Comparison of ENCODE assay signal across 23 cellular contexts in the genomic region with DNA sequence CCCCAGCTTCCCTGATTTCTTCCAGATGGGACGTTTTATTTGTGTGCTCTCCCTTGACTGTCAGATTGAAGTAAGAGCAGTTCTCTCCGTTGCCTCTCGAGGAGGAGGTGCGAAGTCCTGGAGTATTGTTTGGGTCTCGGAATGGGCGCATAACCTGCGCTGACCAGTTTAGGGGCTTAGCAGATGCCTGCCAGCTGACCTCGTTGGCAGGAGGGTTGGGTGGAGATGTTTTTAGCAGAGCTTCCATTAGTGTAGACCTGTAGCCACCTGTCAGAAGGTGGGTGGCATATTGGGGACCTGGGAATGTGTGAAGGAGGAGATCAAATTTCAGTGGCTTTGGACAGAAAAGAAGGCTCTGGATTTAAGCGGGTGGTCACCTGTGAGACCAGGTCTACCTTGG. TPM values are rescaled to one million over a fixed set of nuclear protein-coding genes. Genes with fewer than 3 reads are reported as not detected.
DNase-seq lines count a peak whose midpoint lies in the region; ATAC-seq and TF ChIP-seq lines count a peak whose summit lies in the region.
"Had no signal": no experiment of that assay in that cellular context is flagged by ENCODE, and none has a peak within 500 bp of the region (broad histone marks: within the 10 kb centered on the region; RNA-seq: fewer than 3 reads in every experiment).

No MANE protein-coding gene starts in this region.

- H3K27ac ChIP-seq in right cardiac atrium (ENCODE audit: low read length) (peak overlapping the region; percentile 23), stomach (peak overlapping the region; percentile 5 to 92 (median 70)), adrenal gland (no peak overlapping the region)
- H3K27ac ChIP-seq: A549, neutrophil had no signal

- H3K4me3 ChIP-seq in adipocyte (ENCODE audit: low read length), result no peak overlapping the region
- no peak overlapping the region for H3K4me3 ChIP-seq in right cardiac atrium (ENCODE audit: low read length)
- H3K4me3 ChIP-seq in stomach, result no peak overlapping the region
- H3K4me3 ChIP-seq in adrenal gland, result no peak overlapping the region
- H3K4me3 ChIP-seq: A549, mucosa of descending colon had no signal

- TF ChIP-seq POLR2A in stomach (IDR thresholded peaks at IDR 0.05), result no peak
- TF ChIP-seq POLR2A in adrenal gland (IDR thresholded peaks at IDR 0.05), result no peak

- DNase-seq in activated naive CD8-positive, alpha-beta T cell treated with anti-CD3 and anti-CD28 coated beads, Interleukin-2, amount 10 ng/mL, durations not matched to agents 7 days and 5 days, result peak; percentile 19
- DNase-seq in activated naive CD8-positive, alpha-beta T cell treated with anti-CD3 and anti-CD28 coated beads for 36 hours, result no peak
- DNase-seq in adipocyte (ENCODE audit: low read depth), result no peak
- no peak for DNase-seq in right cardiac atrium
- no peak for DNase-seq in stomach
- no peak for DNase-seq in progenitor cell of endocrine pancreas (ENCODE audit: low spot score, unreplicated experiment)
- no peak for DNase-seq in adrenal gland
- DNase-seq: activated naive CD8-positive, alpha-beta T cell treated with anti-CD3 and anti-CD28 coated beads, Interleukin-2, amount 50 U/mL, for 24 hours; Caco-2; dermis blood vessel endothelial cell; DND-41; HFFc6; KG1; NCI-H1436 treated with DMSO at 0.1 percent for 48 hours; NCI-H2171 treated with DMSO at 0.1 percent for 48 hours; NCI-H526; stimulated activated naive CD8-positive, alpha-beta T cell treated with anti-CD3 and anti-CD28 coated beads, Interleukin-15, amount 100 ng/mL, for 72 hours had no signal

- H3K9me3 Mint-ChIP-seq in activated naive CD8-positive, alpha-beta T cell treated with anti-CD3 and anti-CD28 coated beads, Interleukin-2, amount 10 ng/mL, durations not matched to agents 7 days and 5 days, result no peaks in the 10 kb centered on the region
- H3K9me3 Mint-ChIP-seq in activated naive CD8-positive, alpha-beta T cell treated with anti-CD3 and anti-CD28 coated beads for 36 hours, result no peaks in the 10 kb centered on the region
- H3K9me3 Mint-ChIP-seq in progenitor cell of endocrine pancreas (ENCODE audit: low read depth), result no peaks in the 10 kb centered on the region
- H3K9me3 Mint-ChIP-seq: activated naive CD8-positive, alpha-beta T cell treated with anti-CD3 and anti-CD28 coated beads, Interleukin-2, amount 50 U/mL, for 24 hours; activated T-helper 17 cell treated with anti-CD3 and anti-CD28 coated beads, Interleukin-2, amount 50 U/mL, for 72 hours; HFFc6; stimulated activated naive CD8-positive, alpha-beta T cell treated with anti-CD3 and anti-CD28 coated beads, Interleukin-15, amount 100 ng/mL, for 72 hours had no signal

- peaks cover 28% of the 10 kb centered on the region for H3K4me1 Mint-ChIP-seq in activated naive CD8-positive, alpha-beta T cell treated with anti-CD3 and anti-CD28 coated beads, Interleukin-2, amount 10 ng/mL, durations not matched to agents 7 days and 5 days
- peaks cover 18% of the 10 kb centered on the region for H3K4me1 Mint-ChIP-seq in activated naive CD8-positive, alpha-beta T cell treated with anti-CD3 and anti-CD28 coated beads for 36 hours
- H3K4me1 Mint-ChIP-seq in progenitor cell of endocrine pancreas (ENCODE audit: low read depth), result peaks cover 5% of the 10 kb centered on the region

- H3K4me1 ChIP-seq in adipocyte (ENCODE audit: control insufficient read depth, insufficient read depth, low read length) (peaks cover 23% of the 10 kb centered on the region), right cardiac atrium (ENCODE audit: control insufficient read depth, insufficient read depth, low read length) (peaks cover 9% of the 10 kb centered on the region), stomach (peaks cover 21 to 58% (median 55%) of the 10 kb centered on the region in 4 donors), adrenal gland (replicated peaks in 1 of 2) (peaks cover 9 to 31% of the 10 kb centered on the region in 2 donors)

- 91% methylated on average over 9 of the region's 9 CpGs for WGBS in right cardiac atrium
- WGBS in stomach, 5 donors, result 82 to 92% (median 87%) methylated on average over 9 of the region's 9 CpGs
- WGBS in adrenal gland, 4 donors, result 92 to 94% (median 93%) methylated on average over 9 of the region's 9 CpGs

- H3K27ac Mint-ChIP-seq in activated naive CD8-positive, alpha-beta T cell treated with anti-CD3 and anti-CD28 coated beads, Interleukin-2, amount 10 ng/mL, durations not matched to agents 7 days and 5 days, result no peak overlapping the region
- no peak overlapping the region for H3K27ac Mint-ChIP-seq in activated naive CD8-positive, alpha-beta T cell treated with anti-CD3 and anti-CD28 coated beads for 36 hours
- no peak overlapping the region for H3K27ac Mint-ChIP-seq in progenitor cell of endocrine pancreas
- H3K27ac Mint-ChIP-seq: activated naive CD8-positive, alpha-beta T cell treated with anti-CD3 and anti-CD28 coated beads, Interleukin-2, amount 50 U/mL, for 24 hours; activated T-helper 17 cell treated with anti-CD3 and anti-CD28 coated beads, Interleukin-2, amount 50 U/mL, for 72 hours; B cell; HFFc6 had no signal

- peak overlapping the region; percentile 96 for H3K9ac ChIP-seq in adipocyte (ENCODE audit: low read length)

- POLR2A ChIA-PET in activated naive CD8-positive, alpha-beta T cell treated with anti-CD3 and anti-CD28 coated beads, Interleukin-2, amount 10 ng/mL, durations not matched to agents 7 days and 5 days (lab: Charles Lee), result no interaction called here

- intact Hi-C loops in right cardiac atrium (cut with DNase I), result loop anchor here in 2 of 4 donors (5.0 to 10.0 kb wide), 3 partner anchors 68 to 138 kb away; no protein-coding TSS in a partner anchor
- intact Hi-C loops in stomach (cut with DNase I; ENCODE audit: low total_unique reads), result loop anchor here (10.0 kb wide), 1 partner anchor 138 kb away; no protein-coding TSS in a partner anchor
- intact Hi-C loops in adrenal gland (cut with DNase I), result no loop called here

- H3K36me3 ChIP-seq in adipocyte (ENCODE audit: control insufficient read depth, insufficient read depth, low read length, severe bottlenecking) (peaks cover 31% of the 10 kb centered on the region), stomach (peaks cover 16 to 48% (median 39%) of the 10 kb centered on the region in 4 donors), adrenal gland (replicated peaks in 1 of 2) (peaks cover 0 to 20% of the 10 kb centered on the region in 2 donors)

- peaks cover 31% of the 10 kb centered on the region for H3K36me3 Mint-ChIP-seq in activated naive CD8-positive, alpha-beta T cell treated with anti-CD3 and anti-CD28 coated beads, Interleukin-2, amount 10 ng/mL, durations not matched to agents 7 days and 5 days
- H3K36me3 Mint-ChIP-seq in activated naive CD8-positive, alpha-beta T cell treated with anti-CD3 and anti-CD28 coated beads for 36 hours, result peaks cover 18% of the 10 kb centered on the region
- H3K36me3 Mint-ChIP-seq in progenitor cell of endocrine pancreas (ENCODE audit: insufficient read depth), result peaks cover 15% of the 10 kb centered on the region

- no peak for ATAC-seq in activated naive CD8-positive, alpha-beta T cell treated with anti-CD3 and anti-CD28 coated beads, Interleukin-2, amount 10 ng/mL, durations not matched to agents 7 days and 5 days (ENCODE audit: low read depth)
- ATAC-seq in right cardiac atrium, result no peak
- no peak for ATAC-seq in GM18861 (IDR thresholded peaks at IDR 0.05; ENCODE audit: unreplicated experiment)
- ATAC-seq: A549; activated naive CD8-positive, alpha-beta T cell treated with anti-CD3 and anti-CD28 coated beads, Interleukin-2, amount 50 U/mL, for 24 hours; activated T-helper 17 cell treated with anti-CD3 and anti-CD28 coated beads, Interleukin-2, amount 50 U/mL, for 72 hours; stimulated activated naive CD8-positive, alpha-beta T cell treated with anti-CD3 and anti-CD28 coated beads, Interleukin-15, amount 100 ng/mL, for 72 hours had no signal

- H3K27me3 Mint-ChIP-seq in activated naive CD8-positive, alpha-beta T cell treated with anti-CD3 and anti-CD28 coated beads, Interleukin-2, amount 10 ng/mL, durations not matched to agents 7 days and 5 days, result peaks cover 21% of the 10 kb centered on the region
- peaks cover 15% of the 10 kb centered on the region for H3K27me3 Mint-ChIP-seq in activated naive CD8-positive, alpha-beta T cell treated with anti-CD3 and anti-CD28 coated beads for 36 hours
- H3K27me3 Mint-ChIP-seq in progenitor cell of endocrine pancreas, result peaks cover 24% of the 10 kb centered on the region

- no peak overlapping the region for H3K4me3 Mint-ChIP-seq in activated naive CD8-positive, alpha-beta T cell treated with anti-CD3 and anti-CD28 coated beads, Interleukin-2, amount 10 ng/mL, durations not matched to agents 7 days and 5 days
- no peak overlapping the region for H3K4me3 Mint-ChIP-seq in activated naive CD8-positive, alpha-beta T cell treated with anti-CD3 and anti-CD28 coated beads for 36 hours
- H3K4me3 Mint-ChIP-seq in progenitor cell of endocrine pancreas (ENCODE audit: low read depth), result no peak overlapping the region
- H3K4me3 Mint-ChIP-seq: activated naive CD8-positive, alpha-beta T cell treated with anti-CD3 and anti-CD28 coated beads, Interleukin-2, amount 50 U/mL, for 24 hours; activated T-helper 17 cell treated with anti-CD3 and anti-CD28 coated beads, Interleukin-2, amount 50 U/mL, for 72 hours; B cell; HFFc6; stimulated activated naive CD8-positive, alpha-beta T cell treated with anti-CD3 and anti-CD28 coated beads, Interleukin-15, amount 100 ng/mL, for 72 hours had no signal

- H3K27me3 ChIP-seq in adipocyte (replicated peaks; ENCODE audit: control insufficient read depth, insufficient read depth, low read length) (no peaks in the 10 kb centered on the region), right cardiac atrium (ENCODE audit: control insufficient read depth, insufficient read depth) (no peaks in the 10 kb centered on the region), stomach (peaks cover 0 to 17% (median 12%) of the 10 kb centered on the region in 3 donors), adrenal gland (no peaks in the 10 kb centered on the region)

- TF ChIP-seq EP300 in stomach (IDR thresholded peaks at IDR 0.05), result no peak

- no peaks in the 10 kb centered on the region for H3K9me3 ChIP-seq in adipocyte (ENCODE audit: control insufficient read depth, low read length)
- H3K9me3 ChIP-seq in right cardiac atrium (ENCODE audit: control insufficient read depth, low read length), result no peaks in the 10 kb centered on the region
- no peaks in the 10 kb centered on the region for H3K9me3 ChIP-seq in stomach
- no peaks in the 10 kb centered on the region for H3K9me3 ChIP-seq in adrenal gland (replicated peaks in 1 of 3)
- H3K9me3 ChIP-seq: A549, Caco-2, mucosa of descending colon, neutrophil had no signal

- no peak for TF ChIP-seq CTCF in stomach (IDR thresholded peaks at IDR 0.05)
- no peak for TF ChIP-seq CTCF in progenitor cell of endocrine pancreas (IDR thresholded peaks at IDR 0.05; ENCODE audit: unreplicated experiment)
- TF ChIP-seq CTCF in adrenal gland (IDR thresholded peaks at IDR 0.05), result no peak

RNA-seq across cellular contexts. Expression of gene RASD1, which starts 3.6 kb away (rescaled TPM):
- 1 to 10 TPM; 1.3 to 2.3 TPM for total RNA-seq in activated naive CD8-positive, alpha-beta T cell treated with anti-CD3 and anti-CD28 coated beads, Interleukin-2, amount 10 ng/mL, durations not matched to agents 7 days and 5 days
- total RNA-seq in activated naive CD8-positive, alpha-beta T cell treated with anti-CD3 and anti-CD28 coated beads for 36 hours, result under 1 TPM; 0.31 to 0.48 TPM
- total RNA-seq in right cardiac atrium, result 10 to 100 TPM; 18.7 to 63.8 (median 39.9) TPM
- polyA plus RNA-seq in right cardiac atrium, result 66.2 TPM
- 10 to 100 TPM in 4 of 5 donors, 1 to 10 TPM in 1; 3.7 to 72.9 (median 25.0) TPM for total RNA-seq in stomach
- polyA plus RNA-seq in stomach, result 10 to 100 TPM in 2 of 3 donors, 1 to 10 TPM in 1; 9.5 to 15.0 (median 10.7) TPM
- 4.6 and 5.6 TPM in 2 replicates for total RNA-seq in progenitor cell of endocrine pancreas
- 100 to 1,000 TPM in 1 of 8 donors, 10 to 100 TPM in 5, 1 to 10 TPM in 2; 4.5 to 134 (median 19.8) TPM for total RNA-seq in adrenal gland
- polyA plus RNA-seq in adrenal gland, result 10 to 100 TPM in 2 of 3 donors, 1 to 10 TPM in 1; 7.5 to 56.7 (median 14.4) TPM

RNA-seq across cellular contexts. Expression of gene MED9, which starts 15.8 kb away (rescaled TPM):
- total RNA-seq in activated naive CD8-positive, alpha-beta T cell treated with anti-CD3 and anti-CD28 coated beads, Interleukin-2, amount 10 ng/mL, durations not matched to agents 7 days and 5 days, result 10 to 100 TPM; 17.8 to 20.6 TPM
- 10 to 100 TPM; 13.8 to 15.0 TPM for total RNA-seq in activated naive CD8-positive, alpha-beta T cell treated with anti-CD3 and anti-CD28 coated beads for 36 hours
- total RNA-seq in right cardiac atrium, result 10 to 100 TPM; 30.7 to 35.6 (median 32.6) TPM
- 38.5 TPM for polyA plus RNA-seq in right cardiac atrium
- 10 to 100 TPM in 2 of 5 donors, 1 to 10 TPM in 3; 2.9 to 14.5 (median 6.7) TPM for total RNA-seq in stomach
- polyA plus RNA-seq in stomach, result 10 to 100 TPM; 11.2 to 14.1 (median 12.3) TPM
- 17.0 and 17.7 TPM in 2 replicates for total RNA-seq in progenitor cell of endocrine pancreas
- total RNA-seq in adrenal gland, result 10 to 100 TPM in 7 of 8 donors, 1 to 10 TPM in 1; 8.2 to 41.2 (median 19.9) TPM
- 10 to 100 TPM; 12.3 to 14.9 (median 14.7) TPM for polyA plus RNA-seq in adrenal gland

Comparison
In these comparisons a context has a peak if more than half of its experiments do, and no peak if none do; other contexts are left out.
1. H3K27ac ChIP-seq: peak in right cardiac atrium (single experiment) and stomach (5 of 5); none in adrenal gland (0 of 5).